In the genomic region with DNA sequence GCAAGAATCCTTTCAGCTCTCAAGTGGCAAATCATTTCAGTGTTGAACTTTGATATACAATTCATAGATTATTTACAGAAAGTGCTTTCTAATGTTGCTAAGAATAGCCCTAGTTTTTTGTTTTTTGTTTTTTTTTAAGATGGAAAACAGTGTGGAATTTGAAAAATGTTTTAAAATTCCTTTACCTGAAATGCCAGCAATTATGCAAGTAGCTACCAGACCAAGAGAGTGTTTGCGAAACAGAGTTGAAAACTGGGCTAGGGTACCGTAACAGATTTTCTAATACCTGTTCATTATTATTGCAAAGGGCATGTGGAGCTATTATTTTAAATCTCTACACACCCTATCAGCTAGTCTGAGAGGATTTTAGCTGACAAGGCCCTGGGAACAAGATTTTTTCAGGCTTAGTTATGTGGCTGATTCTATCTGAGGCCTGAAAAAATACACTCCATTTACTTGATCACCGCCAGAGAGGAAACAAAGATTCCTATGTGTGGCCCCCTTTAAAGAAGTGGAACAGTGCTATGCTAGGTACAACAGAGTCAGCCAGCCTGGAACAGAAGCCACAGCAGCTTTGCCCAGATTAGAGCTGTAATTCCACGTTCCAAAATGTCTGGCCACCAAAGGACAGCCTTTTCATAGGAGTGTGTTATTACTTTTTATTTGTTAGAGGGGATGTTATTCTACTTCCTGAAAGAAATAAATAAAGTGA, we compare ENCODE assay signal across 17 cellular contexts.
"Had no signal": no experiment of that assay in that cellular context is flagged by ENCODE, and none has a peak within 500 bp of the region (broad histone marks: within the 10 kb centered on the region; RNA-seq: fewer than 3 reads in every experiment).

No MANE protein-coding gene starts in this region.

- H3K36me3 Mint-ChIP-seq: memory B cell; natural killer cell treated with Interleukin-12 subunit alpha and Interleukin-12 subunit beta and Interleukin-15 and Interleukin-18, amount 100 ng/mL, for 72 hours; stimulated activated memory B cell treated with anti-CD40 and anti-IgM and Interleukin-4, amounts not matched to agents 10 μg/mL and 1 μg/mL and 100 μg/mL, for 72 hours had no signal

- H3K27me3 Mint-ChIP-seq: activated CD4-positive, alpha-beta T cell treated with anti-CD3 and anti-CD28 coated beads, Interleukin-2, amount 10 ng/mL, durations not matched to agents 24 days and 14 days had no signal

- H3K27ac Mint-ChIP-seq: activated CD4-positive, alpha-beta T cell treated with anti-CD3 and anti-CD28 coated beads, Interleukin-2, amount 10 ng/mL, durations not matched to agents 24 days and 14 days; dendritic cell treated with granulocyte-macrophage colony-stimulating factor and Interleukin-4, amounts not matched to agents 40 ng/mL and 50 ng/mL, for 4 days; memory B cell; stimulated activated memory B cell treated with anti-CD40 and anti-IgM and Interleukin-4, amounts not matched to agents 10 μg/mL and 1 μg/mL and 100 μg/mL, for 72 hours; T-helper 2 cell treated with Interferon-gamma antibody and Interleukin-4, amounts not matched to agents 5 μg/mL and 100 μg/mL, for 36 hours had no signal

- H3K27me3 ChIP-seq: ascending aorta, gastrocnemius medialis, left lung, pancreas had no signal

- H3K9me3 Mint-ChIP-seq: activated CD4-positive, alpha-beta T cell treated with anti-CD3 and anti-CD28 coated beads, Interleukin-2, amount 10 ng/mL, durations not matched to agents 24 days and 14 days; activated naive CD8-positive, alpha-beta T cell treated with anti-CD3 and anti-CD28 coated beads, Interleukin-2, amount 50 U/mL, for 24 hours; memory B cell; natural killer cell treated with Interleukin-12 subunit alpha and Interleukin-12 subunit beta and Interleukin-15 and Interleukin-18, amount 100 ng/mL, for 72 hours; stimulated activated memory B cell treated with anti-CD40 and anti-IgM and Interleukin-4, amounts not matched to agents 10 μg/mL and 1 μg/mL and 100 μg/mL, for 72 hours; T-helper 2 cell treated with Interferon-gamma antibody and Interleukin-4, amounts not matched to agents 5 μg/mL and 100 μg/mL, for 36 hours had no signal

- H3K36me3 ChIP-seq: ascending aorta, gastrocnemius medialis, heart right ventricle, left lung, pancreas had no signal

- ATAC-seq: activated naive CD8-positive, alpha-beta T cell treated with anti-CD3 and anti-CD28 coated beads, Interleukin-2, amount 50 U/mL, for 24 hours; gastrocnemius medialis; heart right ventricle; left lung; natural killer cell treated with Interleukin-12 subunit alpha and Interleukin-12 subunit beta and Interleukin-15 and Interleukin-18, amount 100 ng/mL, for 72 hours; pancreas; stimulated activated memory B cell treated with anti-CD40 and anti-IgM and Interleukin-4, amounts not matched to agents 10 μg/mL and 1 μg/mL and 100 μg/mL, for 72 hours had no signal

- H3K9me3 ChIP-seq: ascending aorta, gastrocnemius medialis, heart right ventricle, left lung, pancreas had no signal

- H3K4me3 Mint-ChIP-seq: activated CD4-positive, alpha-beta T cell treated with anti-CD3 and anti-CD28 coated beads, Interleukin-2, amount 10 ng/mL, durations not matched to agents 24 days and 14 days; activated naive CD8-positive, alpha-beta T cell treated with anti-CD3 and anti-CD28 coated beads, Interleukin-2, amount 50 U/mL, for 24 hours; dendritic cell treated with granulocyte-macrophage colony-stimulating factor and Interleukin-4, amounts not matched to agents 40 ng/mL and 50 ng/mL, for 4 days; memory B cell; natural killer cell treated with Interleukin-12 subunit alpha and Interleukin-12 subunit beta and Interleukin-15 and Interleukin-18, amount 100 ng/mL, for 72 hours; stimulated activated memory B cell treated with anti-CD40 and anti-IgM and Interleukin-4, amounts not matched to agents 10 μg/mL and 1 μg/mL and 100 μg/mL, for 72 hours; T-helper 2 cell treated with Interferon-gamma antibody and Interleukin-4, amounts not matched to agents 5 μg/mL and 100 μg/mL, for 36 hours had no signal

- H3K4me1 ChIP-seq: ascending aorta, gastrocnemius medialis, pancreas had no signal

- H3K4me3 ChIP-seq: ascending aorta, gastrocnemius medialis, heart right ventricle, left lung, pancreas had no signal

- H3K27ac ChIP-seq: ascending aorta, gastrocnemius medialis, heart right ventricle, left lung, pancreas had no signal

- DNase-seq: activated CD4-positive, alpha-beta T cell treated with anti-CD3 and anti-CD28 coated beads, Interleukin-2, amount 10 ng/mL, durations not matched to agents 24 days and 14 days; activated CD4-positive, CD25-positive, alpha-beta regulatory T cell; activated CD8-positive, alpha-beta memory T cell treated with anti-CD3 and anti-CD28 coated beads for 24 hours; activated naive CD4-positive, alpha-beta T cell treated with Interleukin-2 at 50 U/mL for 16 hours; activated naive CD8-positive, alpha-beta T cell treated with anti-CD3 and anti-CD28 coated beads, Interleukin-2, amount 50 U/mL, for 24 hours; effector memory CD4-positive, alpha-beta T cell; gastrocnemius medialis; heart right ventricle; left lung; pancreas; stimulated activated CD4-positive, alpha-beta T cell treated with anti-CD3 and anti-CD28 coated beads, Interleukin-2, amount 100 ng/mL, for 48 hours had no signal
